ENCODE assay signal across 1 cellular context in genomic region chr2:167827352-167828097, GRCh38.
TF ChIP-seq lines count a peak whose summit lies in the region.

No MANE protein-coding gene starts in this region.

TF ChIP-seq in HepG2, 621 proteins besides CTCF, POLR2A, EP300 and RAD21 (continued from another document and continues in another):
- no peak for TF ChIP-seq ZNF839 (CRISPR knock-in tag; IDR thresholded peaks at IDR 0.05; ENCODE audit: borderline replicate concordance)
- TF ChIP-seq, protein P1, sequence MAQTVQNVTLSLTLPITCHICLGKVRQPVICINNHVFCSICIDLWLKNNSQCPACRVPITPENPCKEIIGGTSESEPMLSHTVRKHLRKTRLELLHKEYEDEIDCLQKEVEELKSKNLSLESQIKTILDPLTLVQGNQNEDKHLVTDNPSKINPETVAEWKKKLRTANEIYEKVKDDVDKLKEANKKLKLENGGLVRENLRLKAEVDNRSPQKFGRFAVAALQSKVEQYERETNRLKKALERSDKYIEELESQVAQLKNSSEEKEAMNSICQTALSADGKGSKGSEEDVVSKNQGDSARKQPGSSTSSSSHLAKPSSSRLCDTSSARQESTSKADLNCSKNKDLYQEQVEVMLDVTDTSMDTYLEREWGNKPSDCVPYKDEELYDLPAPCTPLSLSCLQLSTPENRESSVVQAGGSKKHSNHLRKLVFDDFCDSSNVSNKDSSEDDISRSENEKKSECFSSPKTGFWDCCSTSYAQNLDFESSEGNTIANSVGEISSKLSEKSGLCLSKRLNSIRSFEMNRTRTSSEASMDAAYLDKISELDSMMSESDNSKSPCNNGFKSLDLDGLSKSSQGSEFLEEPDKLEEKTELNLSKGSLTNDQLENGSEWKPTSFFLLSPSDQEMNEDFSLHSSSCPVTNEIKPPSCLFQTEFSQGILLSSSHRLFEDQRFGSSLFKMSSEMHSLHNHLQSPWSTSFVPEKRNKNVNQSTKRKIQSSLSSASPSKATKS (CRISPR knock-in tag; IDR thresholded peaks at IDR 0.05): 0 out of 2 replicates have a peak, but pooled peaks have one; percentile 72
- no peak for TF ChIP-seq ZBTB44 (CRISPR knock-in tag; IDR thresholded peaks at IDR 0.05)
- TF ChIP-seq, protein P2, sequence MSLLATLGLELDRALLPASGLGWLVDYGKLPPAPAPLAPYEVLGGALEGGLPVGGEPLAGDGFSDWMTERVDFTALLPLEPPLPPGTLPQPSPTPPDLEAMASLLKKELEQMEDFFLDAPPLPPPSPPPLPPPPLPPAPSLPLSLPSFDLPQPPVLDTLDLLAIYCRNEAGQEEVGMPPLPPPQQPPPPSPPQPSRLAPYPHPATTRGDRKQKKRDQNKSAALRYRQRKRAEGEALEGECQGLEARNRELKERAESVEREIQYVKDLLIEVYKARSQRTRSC (CRISPR knock-in tag; IDR thresholded peaks at IDR 0.05; ENCODE audit: low read depth): peak; percentile 62; the same call in 1 of the 2 replicates
- TF ChIP-seq MLLT10 (CRISPR knock-in tag; IDR thresholded peaks at IDR 0.05): no peak
- TF ChIP-seq BCLAF1 (IDR thresholded peaks at IDR 0.05): no peak
- TF ChIP-seq TOE1 (CRISPR knock-in tag; IDR thresholded peaks at IDR 0.05): peak; percentile 82
- TF ChIP-seq, protein P3, sequence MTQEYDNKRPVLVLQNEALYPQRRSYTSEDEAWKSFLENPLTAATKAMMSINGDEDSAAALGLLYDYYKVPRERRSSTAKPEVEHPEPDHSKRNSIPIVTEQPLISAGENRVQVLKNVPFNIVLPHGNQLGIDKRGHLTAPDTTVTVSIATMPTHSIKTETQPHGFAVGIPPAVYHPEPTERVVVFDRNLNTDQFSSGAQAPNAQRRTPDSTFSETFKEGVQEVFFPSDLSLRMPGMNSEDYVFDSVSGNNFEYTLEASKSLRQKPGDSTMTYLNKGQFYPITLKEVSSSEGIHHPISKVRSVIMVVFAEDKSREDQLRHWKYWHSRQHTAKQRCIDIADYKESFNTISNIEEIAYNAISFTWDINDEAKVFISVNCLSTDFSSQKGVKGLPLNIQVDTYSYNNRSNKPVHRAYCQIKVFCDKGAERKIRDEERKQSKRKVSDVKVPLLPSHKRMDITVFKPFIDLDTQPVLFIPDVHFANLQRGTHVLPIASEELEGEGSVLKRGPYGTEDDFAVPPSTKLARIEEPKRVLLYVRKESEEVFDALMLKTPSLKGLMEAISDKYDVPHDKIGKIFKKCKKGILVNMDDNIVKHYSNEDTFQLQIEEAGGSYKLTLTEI (CRISPR knock-in tag; conservative IDR thresholded peaks at IDR 0.05): no peak
- no peak for TF ChIP-seq ZBTB40 (IDR thresholded peaks at IDR 0.05)
- peak; percentile 91 for TF ChIP-seq ZBTB40 (CRISPR knock-in tag; IDR thresholded peaks at IDR 0.05)
- TF ChIP-seq, protein P4, sequence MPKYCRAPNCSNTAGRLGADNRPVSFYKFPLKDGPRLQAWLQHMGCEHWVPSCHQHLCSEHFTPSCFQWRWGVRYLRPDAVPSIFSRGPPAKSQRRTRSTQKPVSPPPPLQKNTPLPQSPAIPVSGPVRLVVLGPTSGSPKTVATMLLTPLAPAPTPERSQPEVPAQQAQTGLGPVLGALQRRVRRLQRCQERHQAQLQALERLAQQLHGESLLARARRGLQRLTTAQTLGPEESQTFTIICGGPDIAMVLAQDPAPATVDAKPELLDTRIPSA (CRISPR knock-in tag; IDR thresholded peaks at IDR 0.05; ENCODE audit: borderline replicate concordance): 0 out of 2 replicates have a peak, but pooled peaks have one; percentile 11
- TF ChIP-seq PAWR (CRISPR knock-in tag; IDR thresholded peaks at IDR 0.05; ENCODE audit: borderline replicate concordance): no peak; the same call in 1 of the 2 replicates
- TF ChIP-seq, protein P5, sequence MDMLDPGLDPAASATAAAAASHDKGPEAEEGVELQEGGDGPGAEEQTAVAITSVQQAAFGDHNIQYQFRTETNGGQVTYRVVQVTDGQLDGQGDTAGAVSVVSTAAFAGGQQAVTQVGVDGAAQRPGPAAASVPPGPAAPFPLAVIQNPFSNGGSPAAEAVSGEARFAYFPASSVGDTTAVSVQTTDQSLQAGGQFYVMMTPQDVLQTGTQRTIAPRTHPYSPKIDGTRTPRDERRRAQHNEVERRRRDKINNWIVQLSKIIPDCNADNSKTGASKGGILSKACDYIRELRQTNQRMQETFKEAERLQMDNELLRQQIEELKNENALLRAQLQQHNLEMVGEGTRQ (IDR thresholded peaks at IDR 0.05; ENCODE audit: low read depth, low read length): no peak
- TF ChIP-seq, protein P5 (CRISPR knock-in tag; IDR thresholded peaks at IDR 0.05; ENCODE audit: borderline replicate concordance): no peak; the same call in 1 of the 2 replicates
- no peak for TF ChIP-seq ZNF326 (CRISPR knock-in tag; IDR thresholded peaks at IDR 0.05; ENCODE audit: borderline replicate concordance)
- TF ChIP-seq SUZ12 (IDR thresholded peaks at IDR 0.05; ENCODE audit: low read depth, low read length): no peak
- no peak for TF ChIP-seq HMGA1 (CRISPR knock-in tag; conservative IDR thresholded peaks at IDR 0.05)
- TF ChIP-seq ZNF552 (CRISPR knock-in tag; IDR thresholded peaks at IDR 0.05; ENCODE audit: borderline replicate concordance): no peak; the same call in 1 of the 2 replicates
- peak; percentile 99 for TF ChIP-seq CBX5 (CRISPR knock-in tag; IDR thresholded peaks at IDR 0.05; ENCODE audit: borderline replicate concordance)
- no peak for TF ChIP-seq CHCHD3 (CRISPR knock-in tag; IDR thresholded peaks at IDR 0.05)
- TF ChIP-seq NFIC (IDR thresholded peaks at IDR 0.05; ENCODE audit: low read length): peak; percentile 82; the same call in 1 of the 2 replicates
- peak; percentile 86; the same call in 1 of the 2 replicates for TF ChIP-seq MIER3 (CRISPR knock-in tag; IDR thresholded peaks at IDR 0.05; ENCODE audit: borderline replicate concordance)
